In the genomic region with DNA sequence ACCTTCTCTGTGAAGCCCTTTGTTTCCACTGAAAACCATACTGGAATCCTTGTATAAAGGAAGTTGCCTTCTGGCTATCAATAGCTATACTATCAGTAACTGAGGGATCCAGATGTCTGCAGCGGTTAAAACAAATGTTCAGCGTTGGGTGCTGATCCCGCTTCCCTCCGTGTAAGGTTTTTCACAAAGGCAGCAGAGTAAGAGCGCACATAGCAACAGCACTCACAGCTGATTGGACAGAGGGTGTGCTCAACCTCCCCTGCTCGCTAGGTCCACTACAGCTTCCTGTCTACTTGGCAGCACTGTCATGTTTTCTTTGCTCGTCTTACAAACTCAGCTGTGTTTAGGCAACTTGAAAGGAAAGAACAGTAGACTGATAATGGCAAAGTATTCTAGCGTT, we compare ENCODE assay signal across 8 cellular contexts. TPM values are rescaled to one million over a fixed set of nuclear protein-coding genes. Genes with fewer than 3 reads are reported as not detected.
DNase-seq lines count a peak whose midpoint lies in the region; ATAC-seq, FAIRE-seq and TF ChIP-seq lines count a peak whose summit lies in the region.

No MANE protein-coding gene starts in this region.

- H3K36me3 ChIP-seq in skeletal muscle satellite cell (ENCODE audit: insufficient read depth, low read length): no peaks in the 10 kb centered on the region

- H3K27me3 ChIP-seq in CD4-positive, alpha-beta T cell (ENCODE audit: control insufficient read depth, insufficient read depth, low read length): no peaks in the 10 kb centered on the region
- H3K27me3 ChIP-seq in skeletal muscle satellite cell (ENCODE audit: control insufficient read depth, insufficient read depth, low read length): no peaks in the 10 kb centered on the region

- H3K36me3 Mint-ChIP-seq in CD4-positive, alpha-beta T cell (ENCODE audit: low read depth): peaks cover 79% of the 10 kb centered on the region

- peak overlapping the region; percentile 52 for H3K4me3 Mint-ChIP-seq in CD4-positive, alpha-beta T cell

- H3K9me3 Mint-ChIP-seq in CD4-positive, alpha-beta T cell: no peaks in the 10 kb centered on the region

- intact Hi-C loops in CD4-positive, alpha-beta T cell (cut with DNase I, micrococcal nuclease): loop anchor here in 1 of 2 experiments (2.0 kb wide), 1 partner anchor 15 kb away; no protein-coding TSS in a partner anchor

- H3K4me2 ChIP-seq in skeletal muscle satellite cell (ENCODE audit: low read length): peak overlapping the region; percentile 87

- no peaks in the 10 kb centered on the region for H3K27me3 Mint-ChIP-seq in CD4-positive, alpha-beta T cell

- peaks cover 52% of the 10 kb centered on the region for H3K4me1 ChIP-seq in skeletal muscle satellite cell (ENCODE audit: control insufficient read depth, insufficient read depth, low read length)

- H3K9me3 ChIP-seq in CD4-positive, alpha-beta T cell (ENCODE audit: control insufficient read depth, low read length): no peaks in the 10 kb centered on the region
- no peaks in the 10 kb centered on the region for H3K9me3 ChIP-seq in skeletal muscle satellite cell (replicated peaks; ENCODE audit: low read length)

- no peak overlapping the region for H3K27ac ChIP-seq in CD4-positive, alpha-beta T cell (ENCODE audit: low read depth, low read length)

- H3K4me3 ChIP-seq in skeletal muscle satellite cell (ENCODE audit: low read length): peak overlapping the region; percentile 65

- peak overlapping the region; percentile 71 for H3K9ac ChIP-seq in skeletal muscle satellite cell (ENCODE audit: low read depth, low read length)

- peak; percentile 68 for FAIRE-seq in TTC549 (lab: Jason Lieb, UNC)

- CTCF ChIA-PET in CD4-positive, alpha-beta T cell (lab: Charles Lee): interaction anchor here (0.9 to 1.0 kb wide), 2 partner anchors 10 to 83 kb away, joined by 3 read pairs; no protein-coding TSS in a partner anchor

- H3K4me1 Mint-ChIP-seq in CD4-positive, alpha-beta T cell (ENCODE audit: low read depth): peaks cover 22% of the 10 kb centered on the region

- POLR2A ChIA-PET in CD4-positive, alpha-beta T cell (lab: Charles Lee): interaction anchor here (0.9 to 1.0 kb wide), 2 partner anchors 28 to 320 kb away, joined by 3 read pairs; a partner anchor contains a TSS

- peak; percentile 97 for ATAC-seq in CD4-positive, alpha-beta T cell (ENCODE audit: poor library complexity)
- peak; percentile 93 for ATAC-seq in GM21825 (IDR thresholded peaks at IDR 0.05; ENCODE audit: unreplicated experiment)
- no peak for ATAC-seq in GM18511 (IDR thresholded peaks at IDR 0.05; ENCODE audit: unreplicated experiment)

- H3K27ac Mint-ChIP-seq in CD4-positive, alpha-beta T cell: peak overlapping the region; percentile 43

- TF ChIP-seq CTCF in CD4-positive, alpha-beta T cell (IDR thresholded peaks at IDR 0.05): no peak

- peak in 9 of 10 experiments; percentile 4 to 23 (median 11) for DNase-seq in CD4-positive, alpha-beta T cell
- DNase-seq in MV-4-11 (lab: John Stamatoyannopoulos, UW) (peak; percentile 67), cerebellar cortex (ENCODE audit: low spot score) (peak; percentile 96), inferior parietal cortex (ENCODE audit: extremely low spot score) (peak; percentile 79)

RNA-seq across cellular contexts. Expression of a gene that starts 27.3 kb away (rescaled TPM):
- 100 to 1,000 TPM; 137 TPM for total RNA-seq in CD4-positive, alpha-beta T cell
- total RNA-seq in skeletal muscle satellite cell (2012; rRNA removed): 15.5 and 18.0 TPM in 2 replicates

Comparison
In these comparisons a context has a peak if more than half of its experiments do, and no peak if none do; other contexts are left out.
1. DNase-seq: peak in every context shown above with its lines; median percentile 96 in cerebellar cortex; 79 in inferior parietal cortex; 67 in MV-4-11; 11 in CD4-positive, alpha-beta T cell.